In the genomic region with DNA sequence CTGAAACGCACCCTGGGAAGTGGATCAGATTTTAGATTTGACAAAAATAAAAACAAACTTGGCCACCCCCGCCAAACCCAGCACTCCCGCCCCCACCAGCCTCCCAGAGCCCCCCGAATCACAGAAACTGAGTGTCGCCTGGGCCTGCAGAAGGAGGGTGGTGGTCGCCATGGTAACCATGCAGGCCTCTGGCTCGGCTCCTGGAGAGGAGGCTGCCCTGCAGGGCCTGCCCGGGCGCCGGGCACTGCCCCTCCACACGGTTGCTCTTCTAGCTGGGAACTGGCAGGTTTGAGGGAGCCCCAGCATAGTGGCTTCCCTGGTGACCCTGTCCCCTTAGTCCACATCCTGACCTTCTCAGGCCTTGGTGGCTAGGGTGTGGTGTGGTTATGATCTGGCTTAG, we compare ENCODE assay signal across 16 cellular contexts. TPM values are rescaled to one million over a fixed set of nuclear protein-coding genes. Genes with fewer than 3 reads are reported as not detected.
A peak's percentile ranks its signal among the peaks of the same experiment; 100 is the strongest.
DNase-seq lines count a peak whose midpoint lies in the region; ATAC-seq and TF ChIP-seq lines count a peak whose summit lies in the region.
"Had no signal": no experiment of that assay in that cellular context is flagged by ENCODE, and none has a peak within 500 bp of the region (broad histone marks: within the 10 kb centered on the region; RNA-seq: fewer than 3 reads in every experiment).

No MANE protein-coding gene starts in this region.

- peaks cover 5% of the 10 kb centered on the region for H3K4me1 Mint-ChIP-seq in GM23338

- peaks cover 4% of the 10 kb centered on the region for H3K27me3 Mint-ChIP-seq in GM23338 (ENCODE audit: insufficient read depth, low read depth, poor library complexity)

- TF ChIP-seq RAD21 in IMR-90 (IDR thresholded peaks at IDR 0.05; ENCODE audit: low read length), result no peak

- H2BK15ac ChIP-seq in IMR-90 (ENCODE audit: low read depth, low read length) (no peak overlapping the region), neuronal stem cell (ENCODE audit: low read length) (no peak overlapping the region)

- H4K20me1 ChIP-seq in GM23338 (replicated peaks; ENCODE audit: insufficient read depth), result no peaks in the 10 kb centered on the region
- H4K20me1 ChIP-seq in IMR-90 (ENCODE audit: insufficient read depth, low read length), result no peaks in the 10 kb centered on the region

- H3F3A ChIP-seq in GM23338 (replicated peaks; ENCODE audit: low read depth), result no peaks in the 10 kb centered on the region

- no peak overlapping the region for H3K4me3 Mint-ChIP-seq in GM23338

- 50% methylated on average over 1 of the region's 11 CpGs; no CpG with 5 or more reads in 1 of the 2 experiments for WGBS in IMR-90 (ENCODE audit: extremely low coverage in 2 of 2, insufficient read length in 1 of 2), 2 experiments
- WGBS in neuronal stem cell (ENCODE audit: extremely low coverage in 2 of 2, insufficient read length in 2 of 2, insufficient replicate concordance in 1 of 2), 2 donors, result no CpG with 5 or more reads among the region's 11 CpGs

- H3K27me3 ChIP-seq in GM23338 (ENCODE audit: insufficient read depth), result no peaks in the 10 kb centered on the region
- H3K27me3 ChIP-seq in IMR-90 (ENCODE audit: control insufficient read depth, insufficient read depth, low read length), result peaks cover 13% of the 10 kb centered on the region
- peaks cover 0 to 13% (median 0%) of the 10 kb centered on the region in 3 experiments for H3K27me3 ChIP-seq in neuronal stem cell (ENCODE audit: control insufficient read depth in 3 of 3, insufficient read depth in 3 of 3, low read depth in 1 of 3, low read length in 3 of 3)
- H3K27me3 ChIP-seq: SJSA1 had no signal

- BruUV-seq in IMR-90 (replicated peaks; lab: Mats Ljungman, UMichigan), result no TSS peak

- DNase-seq in GM23338 (ENCODE audit: low spot score), result no peak
- no peak for DNase-seq in IMR-90
- peak; percentile 28 for DNase-seq in cerebellar cortex (ENCODE audit: low spot score)
- DNase-seq in neuronal stem cell (ENCODE audit: low spot score), result no peak
- no peak for DNase-seq in NCI-H146 (lab: John Stamatoyannopoulos, UW)
- no peak for DNase-seq in NCI-H524 treated with DMSO at 0.1 percent for 48 hours (lab: John Stamatoyannopoulos, UW)
- DNase-seq: ACHN, Karpas-422, NCI-H187 treated with DMSO at 0.1 percent for 48 hours, SW 1271 had no signal

- no peak overlapping the region for H3K4ac ChIP-seq in IMR-90 (ENCODE audit: low read depth, low read length)
- H3K4ac ChIP-seq in neuronal stem cell (ENCODE audit: low read length), result no peak overlapping the region

- no peaks in the 10 kb centered on the region for H3K9me3 Mint-ChIP-seq in GM23338

- H3K9ac ChIP-seq in IMR-90 (ENCODE audit: low read depth, low read length) (no peak overlapping the region), neuronal stem cell (ENCODE audit: low read depth, low read length, poor library complexity) (no peak overlapping the region)

- no peak overlapping the region for H3K56ac ChIP-seq in IMR-90 (ENCODE audit: extremely low read depth, insufficient read depth, low read length)

- no peak overlapping the region for H3K27ac ChIP-seq in GM23338 (ENCODE audit: low read depth)
- no peak overlapping the region for H3K27ac ChIP-seq in IMR-90 (ENCODE audit: insufficient read depth, low read length)
- H3K27ac ChIP-seq in neuronal stem cell (replicated peaks; ENCODE audit: low read length), result no peak overlapping the region
- H3K27ac ChIP-seq: C4-2B, HL-60, SJSA1 had no signal

- no peak overlapping the region for H2BK5ac ChIP-seq in IMR-90 (ENCODE audit: low read depth, low read length, poor library complexity, severe bottlenecking)
- no peak overlapping the region for H2BK5ac ChIP-seq in neuronal stem cell (ENCODE audit: low read length)

- H3K9me2 ChIP-seq in GM23338 (ENCODE audit: insufficient read depth), result no peaks in the 10 kb centered on the region

- CTCF ChIA-PET in IMR-90 (lab: Yijun Ruan, JAX), result no interaction called here

- dilution Hi-C loops in IMR-90 (cut with HindIII; ENCODE audit: low sequenced_read_pairs, unreplicated experiment), result no loop called here

- H2BK120ac ChIP-seq in IMR-90 (ENCODE audit: low read depth, low read length), result no peak overlapping the region
- no peak overlapping the region for H2BK120ac ChIP-seq in neuronal stem cell (ENCODE audit: low read depth, low read length)

- H3K14ac ChIP-seq in IMR-90 (replicated peaks; ENCODE audit: low read depth, low read length) (no peak overlapping the region), neuronal stem cell (ENCODE audit: low read length) (no peak overlapping the region)

- H3K9me3 ChIP-seq in IMR-90 (ENCODE audit: control insufficient read depth, insufficient read depth, low read length) (no peaks in the 10 kb centered on the region), neuronal stem cell (replicated peaks in 1 of 2; ENCODE audit: control insufficient read depth in 2 of 2, insufficient read depth in 1 of 2, low read depth in 1 of 2, low read length in 2 of 2) (no peaks in the 10 kb centered on the region)
- H3K9me3 ChIP-seq: SJSA1 had no signal

- H4K5ac ChIP-seq in IMR-90 (ENCODE audit: low read depth, low read length), result no peak overlapping the region

- peaks cover 6% of the 10 kb centered on the region; the same call in 1 of the 2 replicates for H3K9me1 ChIP-seq in IMR-90 (ENCODE audit: insufficient read depth, low read length)

- TF ChIP-seq POLR2A in IMR-90 (IDR thresholded peaks at IDR 0.05; ENCODE audit: low read depth, low read length), result no peak

- no peak overlapping the region for H3K18ac ChIP-seq in IMR-90 (ENCODE audit: low read depth, low read length)
- H3K18ac ChIP-seq in neuronal stem cell (ENCODE audit: low read length), result peak overlapping the region; percentile 0

- H2AK9ac ChIP-seq in IMR-90 (replicated peaks; ENCODE audit: low read depth, low read length, poor library complexity), result no peak overlapping the region

- no peak overlapping the region for H2BK20ac ChIP-seq in IMR-90 (ENCODE audit: low read depth, low read length)

- no peaks in the 10 kb centered on the region for H3K36me3 Mint-ChIP-seq in GM23338 (ENCODE audit: low read depth)

- H3K4me2 ChIP-seq in GM23338 (no peak overlapping the region), IMR-90 (ENCODE audit: low read depth, low read length) (no peak overlapping the region), neuronal stem cell (ENCODE audit: insufficient read depth, low read length, poor library complexity, severe bottlenecking) (no peak overlapping the region)

- ATAC-seq in GM23338, result peak; percentile 23; the same call in 2 of the 3 replicates
- ATAC-seq in IMR-90 (ENCODE audit: low read depth), result no peak
- ATAC-seq in HG03565 (IDR thresholded peaks at IDR 0.05; ENCODE audit: unreplicated experiment), result no peak
- ATAC-seq: Panc1 had no signal

- in situ Hi-C loops in IMR-90 (cut with MboI; ENCODE audit: low sequenced_read_pairs), result no loop called here

- POLR2A ChIA-PET in IMR-90 (lab: Charles Lee; ENCODE audit: unreplicated experiment), result no interaction called here

- H2BK12ac ChIP-seq in neuronal stem cell (ENCODE audit: low read length), result no peak overlapping the region

- 0 out of 2 replicates have a peak overlapping the region, but pooled peaks have one; percentile 23 for H2AFZ ChIP-seq in GM23338
- H2AFZ ChIP-seq in IMR-90 (replicated peaks; ENCODE audit: low read length, poor library complexity), result peak overlapping the region; percentile 52
- no peak overlapping the region for H2AFZ ChIP-seq in neuronal stem cell (ENCODE audit: low read length)

- H3K79me1 ChIP-seq in IMR-90 (ENCODE audit: low read depth in 1 of 2, low read length in 2 of 2) (no peaks in the 10 kb centered on the region), neuronal stem cell (ENCODE audit: low read depth, low read length) (peaks cover 3% of the 10 kb centered on the region)

- no peak overlapping the region for H4K8ac ChIP-seq in IMR-90 (ENCODE audit: low read depth in 2 of 2, low read length in 2 of 2)
- H4K8ac ChIP-seq in neuronal stem cell (ENCODE audit: low read depth, low read length), result no peak overlapping the region

- TF ChIP-seq CTCF in GM23338 (conservative IDR thresholded peaks at IDR 0.05; ENCODE audit: low read depth in 2 of 2), result no peak
- no peak for TF ChIP-seq CTCF in IMR-90 (conservative IDR thresholded peaks at IDR 0.05; ENCODE audit: low read depth, low read length)

- no peaks in the 10 kb centered on the region for H3K36me3 ChIP-seq in GM23338 (ENCODE audit: insufficient read depth)
- H3K36me3 ChIP-seq in IMR-90 (ENCODE audit: control insufficient read depth, insufficient read depth, low read length), result no peaks in the 10 kb centered on the region
- no peaks in the 10 kb centered on the region for H3K36me3 ChIP-seq in neuronal stem cell (replicated peaks in 1 of 2; ENCODE audit: control insufficient read depth in 2 of 2, insufficient read depth in 2 of 2, low read length in 2 of 2)
- H3K36me3 ChIP-seq: SJSA1 had no signal

- H3K79me2 ChIP-seq in GM23338 (replicated peaks; ENCODE audit: insufficient read depth), result no peaks in the 10 kb centered on the region

- H2AK5ac ChIP-seq in IMR-90 (ENCODE audit: low read depth, low read length) (no peak overlapping the region), neuronal stem cell (ENCODE audit: low read depth, low read length) (peak overlapping the region; percentile 61)

- H4K91ac ChIP-seq in IMR-90 (ENCODE audit: insufficient read depth, low read depth, low read length), result no peak overlapping the region
- H4K91ac ChIP-seq in neuronal stem cell (ENCODE audit: low read depth, low read length, poor library complexity), result no peak overlapping the region

- H3K4me1 ChIP-seq in GM23338 (ENCODE audit: insufficient read depth) (no peaks in the 10 kb centered on the region), IMR-90 (ENCODE audit: control insufficient read depth, insufficient read depth, low read length) (peaks cover 10% of the 10 kb centered on the region), neuronal stem cell (ENCODE audit: control insufficient read depth in 2 of 2, insufficient read depth in 1 of 2, low read depth in 1 of 2, low read length in 2 of 2) (peaks cover 5 to 8% of the 10 kb centered on the region in 2 donors)

- H3K4me3 ChIP-seq in GM23338 (no peak overlapping the region), IMR-90 (ENCODE audit: insufficient read depth, low read depth, low read length) (no peak overlapping the region), neuronal stem cell (ENCODE audit: low read length in 2 of 2) (no peak overlapping the region)
- H3K4me3 ChIP-seq: SJSA1 had no signal

- intact Hi-C loops in IMR-90 (cut with micrococcal nuclease), result no loop called here

- H3K23ac ChIP-seq in IMR-90 (ENCODE audit: low read depth, low read length), result no peak overlapping the region
- no peak overlapping the region for H3K23ac ChIP-seq in neuronal stem cell (ENCODE audit: low read depth, low read length, poor library complexity)

- no peak overlapping the region for H3K27ac Mint-ChIP-seq in GM23338

RNA-seq across cellular contexts. Expression of a gene that starts 19.3 kb away (rescaled TPM):
- total RNA-seq in GM23338 (2014; rRNA removed; shearing (Covaris generic)), result 1.7 and 2.4 TPM in 2 replicates
- 0.42 and 0.47 TPM in 2 replicates for polyA plus RNA-seq in GM23338 (2016; fragmentation: Nextera tagmentation; extraction: Ambion mirVana)
- under 0.01 TPM in 1 of 2 replicates, not detected in the other for total RNA-seq in IMR-90 (2012; rRNA removed)
- polyA plus RNA-seq in IMR-90 (2012; rRNA removed), result 0.01 and 0.02 TPM in 2 replicates
- polyA plus RNA-seq in IMR-90 (2012; cell fraction: cytosol; rRNA removed), result 0.01 TPM in 2 replicates
- polyA plus RNA-seq in IMR-90 (2012; cell fraction: nucleus; rRNA removed; ENCODE audit: low replicate concordance), result 0.03 and 0.05 TPM in 2 replicates
- 0.21 TPM for polyA plus RNA-seq in neuronal stem cell (2013, experiment 1 of 2)
- polyA plus RNA-seq in neuronal stem cell (2013, experiment 2 of 2), result 0.18 TPM
- total RNA-seq: HT1080 had no signal

RNA-seq across cellular contexts. Expression of a gene that starts 57.3 kb away (rescaled TPM):
- total RNA-seq in GM23338 (2014; rRNA removed; shearing (Covaris generic)), result 153 and 169 TPM in 2 replicates
- polyA plus RNA-seq in GM23338 (2016; fragmentation: Nextera tagmentation; extraction: Ambion mirVana) (215 and 216 TPM in 2 replicates), IMR-90 (2012; rRNA removed) (95.4 and 117 TPM in 2 replicates)
- total RNA-seq in IMR-90 (2012; rRNA removed), result 33.0 and 33.6 TPM in 2 replicates
- 117 and 206 TPM in 2 replicates for polyA plus RNA-seq in IMR-90 (2012; cell fraction: cytosol; rRNA removed)
- polyA plus RNA-seq in IMR-90 (2012; cell fraction: nucleus; rRNA removed; ENCODE audit: low replicate concordance), result 65.7 and 74.5 TPM in 2 replicates
- polyA plus RNA-seq in neuronal stem cell (2013, experiment 1 of 2), result 48.7 TPM
- 48.2 TPM for polyA plus RNA-seq in neuronal stem cell (2013, experiment 2 of 2)
